ENCODE assay signal across 9 cellular contexts in the genomic region with DNA sequence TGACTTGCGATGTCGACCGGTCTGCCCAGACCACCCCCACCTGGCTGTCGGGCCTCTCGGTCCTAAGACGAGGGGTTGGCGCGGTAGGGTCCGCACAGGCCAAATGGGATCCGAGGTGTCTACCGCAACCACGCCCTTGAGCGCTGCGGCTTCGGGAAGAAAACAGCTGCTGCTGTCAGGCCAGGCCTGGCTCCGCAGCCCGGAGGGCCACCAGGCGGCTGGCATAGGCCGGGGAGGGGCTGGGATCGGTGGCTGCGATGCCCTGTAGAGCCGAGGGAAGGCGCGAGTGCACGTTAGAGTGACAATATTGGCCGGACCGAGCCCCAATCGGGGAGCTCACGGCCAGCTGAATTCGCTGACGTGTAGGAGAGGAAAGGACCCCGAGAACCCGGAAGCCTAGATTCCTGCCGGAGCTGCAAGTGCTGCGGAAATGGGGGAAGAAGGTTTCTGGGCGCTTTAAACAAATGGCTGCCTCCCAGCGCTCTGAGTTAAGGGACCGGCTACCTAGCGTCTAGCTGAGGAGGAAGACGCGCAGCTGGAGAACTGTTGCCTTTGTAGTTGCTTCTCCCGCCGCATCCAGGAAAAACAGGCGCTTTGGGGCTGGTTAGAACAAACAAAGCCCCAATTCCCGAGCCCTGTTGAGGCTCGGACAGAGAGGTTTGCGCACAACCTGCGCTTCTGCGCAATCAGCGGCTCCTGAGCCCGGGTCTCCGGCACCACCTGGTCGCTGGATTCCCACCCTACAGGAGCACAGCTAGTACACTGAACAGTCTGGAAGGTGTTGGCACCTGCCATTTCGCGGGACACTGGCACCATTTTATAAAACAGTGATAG. TPM values are rescaled to one million over a fixed set of nuclear protein-coding genes. Genes with fewer than 3 reads are reported as not detected.
DNase-seq lines count a peak whose midpoint lies in the region; ATAC-seq and TF ChIP-seq lines count a peak whose summit lies in the region.
"Had no signal": no experiment of that assay in that cellular context is flagged by ENCODE, and none has a peak within 500 bp of the region (broad histone marks: within the 10 kb centered on the region; RNA-seq: fewer than 3 reads in every experiment).

No MANE protein-coding gene starts in this region.

- peaks cover 0 to 3% (median 0%) of the 10 kb centered on the region in 3 donors for H3K9me3 ChIP-seq in skeletal muscle tissue (ENCODE audit: control insufficient read depth in 3 of 3, low read length in 3 of 3)
- no peaks in the 10 kb centered on the region for H3K9me3 ChIP-seq in PC-3 (ENCODE audit: low read length)

- no peaks in the 10 kb centered on the region for H3K9me2 ChIP-seq in PC-3 (replicated peaks; ENCODE audit: low read length)

- H3K27me3 ChIP-seq in skeletal muscle tissue (ENCODE audit: control insufficient read depth in 3 of 3, insufficient read depth in 3 of 3, low read length in 3 of 3) (peaks cover 36 to 82% (median 67%) of the 10 kb centered on the region in 3 donors), PC-3 (ENCODE audit: low read length) (peaks cover 65% of the 10 kb centered on the region)

- no TSS peak for BruUV-seq in PC-3 (replicated peaks; lab: Mats Ljungman, UMichigan)

- H3K4me1 ChIP-seq in skeletal muscle tissue (ENCODE audit: control insufficient read depth in 3 of 3, insufficient read depth in 3 of 3, low read length in 3 of 3): peaks cover 11 to 12% (median 12%) of the 10 kb centered on the region in 3 donors
- H3K4me1 ChIP-seq in PC-3 (ENCODE audit: insufficient read depth, low read length): no peaks in the 10 kb centered on the region

- DNase-seq in HCEC 1CT: peak; percentile 72
- DNase-seq in anterior cingulate cortex (lab: John Stamatoyannopoulos, UW): peak in 55 of 58 donors; percentile 23 to 92 (median 77)
- DNase-seq in PC-3: no peak
- no peak for DNase-seq in KG1 (lab: John Stamatoyannopoulos, UW)

- no peak overlapping the region for H3K4me2 ChIP-seq in PC-3 (ENCODE audit: low read length)

- H3K4me3 ChIP-seq in iPS-11a (ENCODE audit: low read depth, low read length) (peak overlapping the region; percentile 15), skeletal muscle tissue (ENCODE audit: low read length in 3 of 3) (peak overlapping the region; percentile 78 to 85 (median 81)), PC-3 (ENCODE audit: low read length) (no peak overlapping the region)

- H3K9ac ChIP-seq in skeletal muscle tissue (ENCODE audit: low read depth in 1 of 3, low read length in 3 of 3) (peak overlapping the region; percentile 61 to 84 (median 81)), PC-3 (ENCODE audit: low read length) (no peak overlapping the region)

- H4K20me1 ChIP-seq in PC-3 (ENCODE audit: low read length): no peaks in the 10 kb centered on the region

- ATAC-seq in PC-3 (no peak), GM18498 (IDR thresholded peaks at IDR 0.05; ENCODE audit: unreplicated experiment) (no peak), GM18511 (IDR thresholded peaks at IDR 0.05; ENCODE audit: unreplicated experiment) (no peak)

- intact Hi-C loops in PC-3 (cut with micrococcal nuclease): no loop called here

- H3K79me2 ChIP-seq in PC-3 (ENCODE audit: low read length): no peaks in the 10 kb centered on the region

- H3F3A ChIP-seq in PC-3 (ENCODE audit: low read length, unreplicated experiment): no peaks in the 10 kb centered on the region

- H3K36me3 ChIP-seq in skeletal muscle tissue (ENCODE audit: control insufficient read depth in 3 of 3, insufficient read depth in 3 of 3, low read length in 3 of 3) (peaks cover 0 to 2% (median 0%) of the 10 kb centered on the region in 3 donors), PC-3 (ENCODE audit: low read depth, low read length) (no peaks in the 10 kb centered on the region)

- CTCF ChIA-PET in PC-3 (lab: Charles Lee): no interaction called here

- H2AFZ ChIP-seq in PC-3 (ENCODE audit: low read length): no peak overlapping the region

- H3K27ac ChIP-seq in skeletal muscle tissue (ENCODE audit: low read depth, low read length): peak overlapping the region; percentile 72
- H3K27ac ChIP-seq in PC-3 (ENCODE audit: low read length): no peak overlapping the region
- H3K27ac ChIP-seq: RWPE1 had no signal

- POLR2A ChIA-PET in PC-3 (lab: Charles Lee; ENCODE audit: unreplicated experiment): no interaction called here

- TF ChIP-seq CTCF in PC-3 (conservative IDR thresholded peaks at IDR 0.05; ENCODE audit: low read depth, low read length): no peak

RNA-seq across cellular contexts. Expression of gene ZIC4, which starts 14.0 kb away (rescaled TPM):
- total RNA-seq in skeletal muscle tissue (2.6 TPM), PC-3 (2014; rRNA removed) (not detected in 2 replicates)

RNA-seq across cellular contexts. Expression of gene ZIC1, which starts 16.9 kb away (rescaled TPM):
- 8.4 TPM for total RNA-seq in skeletal muscle tissue
- total RNA-seq in PC-3 (2014; rRNA removed): not detected in 2 replicates

Comparison
In these comparisons a context has a peak if more than half of its experiments do, and no peak if none do; other contexts are left out.
1. DNase-seq: peak in HCEC 1CT (single experiment) and anterior cingulate cortex (55 of 58); none in PC-3 (single experiment) and KG1 (single experiment).